8 cellular contexts compared by ENCODE assay signal in genomic region chr5:172881691-172882370, GRCh38. TPM values are rescaled to one million over a fixed set of nuclear protein-coding genes. Genes with fewer than 3 reads are reported as not detected.
DNase-seq lines count a peak whose midpoint lies in the region; ATAC-seq, FAIRE-seq and TF ChIP-seq lines count a peak whose summit lies in the region.

No MANE protein-coding gene starts in this region.

- TF ChIP-seq CTCF in brain microvascular endothelial cell (IDR thresholded peaks at IDR 0.05; ENCODE audit: low read depth, low read length, missing control alignments) (no peak), pancreas (IDR thresholded peaks at IDR 0.05) (no peak), foreskin keratinocyte (conservative IDR thresholded peaks at IDR 0.05) (no peak)

- H3K27me3 Mint-ChIP-seq in CD4-positive, CD25-positive, alpha-beta regulatory T cell: no peaks in the 10 kb centered on the region

- 88 to 89% methylated on average over 8 of the region's 8 CpGs for WGBS in pancreas, 2 donors

- H3K9me3 ChIP-seq in CD4-positive, CD25-positive, alpha-beta regulatory T cell (ENCODE audit: control insufficient read depth in 2 of 2, low read length in 2 of 2): no peaks in the 10 kb centered on the region
- no peaks in the 10 kb centered on the region for H3K9me3 ChIP-seq in pancreas
- no peaks in the 10 kb centered on the region for H3K9me3 ChIP-seq in Karpas-422 (ENCODE audit: low read length)

- H3K27ac Mint-ChIP-seq in CD4-positive, CD25-positive, alpha-beta regulatory T cell: peak overlapping the region in 2 of 3 donors; percentile 61 to 65

- peaks cover 19% of the 10 kb centered on the region for H3K36me3 Mint-ChIP-seq in CD4-positive, CD25-positive, alpha-beta regulatory T cell

- H3K4me3 ChIP-seq in CD4-positive, CD25-positive, alpha-beta regulatory T cell (ENCODE audit: low read depth, low read length): no peak overlapping the region
- H3K4me3 ChIP-seq in brain microvascular endothelial cell (ENCODE audit: low read depth, low read length) (no peak overlapping the region), pancreas (no peak overlapping the region), Karpas-422 (ENCODE audit: low read length) (no peak overlapping the region)

- peaks cover 0 to 1% (median 0%) of the 10 kb centered on the region in 7 donors for H3K9me3 Mint-ChIP-seq in CD4-positive, CD25-positive, alpha-beta regulatory T cell

- H3K9me2 ChIP-seq in Karpas-422 (replicated peaks; ENCODE audit: insufficient read depth, low read length): no peaks in the 10 kb centered on the region

- in situ Hi-C loops in brain microvascular endothelial cell (cut with HindIII; ENCODE audit: low pct_ligation_motif_present, low sequenced_read_pairs): no loop called here

- H3K4me3 Mint-ChIP-seq in CD4-positive, CD25-positive, alpha-beta regulatory T cell: no peak overlapping the region

- peak; percentile 52 to 57 for ATAC-seq in CD4-positive, CD25-positive, alpha-beta regulatory T cell (ENCODE audit: low read depth in 2 of 2)
- ATAC-seq in GM19438 (IDR thresholded peaks at IDR 0.05; ENCODE audit: low read depth, unreplicated experiment) (peak; percentile 65), HG03558 (IDR thresholded peaks at IDR 0.05; ENCODE audit: extremely low read depth, unreplicated experiment) (peak; percentile 45), pancreas (peak in 3 of 4 donors; percentile 51 to 66 (median 56)), foreskin keratinocyte (no peak)

- FAIRE-seq in pancreas (lab: Jason Lieb, UNC): no peak

- intact Hi-C loops in pancreas (cut with DNase I): no loop called here

- H3K27ac ChIP-seq in CD4-positive, CD25-positive, alpha-beta regulatory T cell (ENCODE audit: insufficient read depth, low read length, poor library complexity, severe bottlenecking): no peak overlapping the region
- H3K27ac ChIP-seq in brain microvascular endothelial cell (peak overlapping the region; percentile 90), pancreas (peak overlapping the region in 2 of 4 donors; percentile 50 to 53), Karpas-422 (ENCODE audit: low read length) (no peak overlapping the region), foreskin keratinocyte (no peak overlapping the region)

- H3K9ac ChIP-seq in Karpas-422 (ENCODE audit: low read length): no peak overlapping the region

- H3K79me2 ChIP-seq in Karpas-422 (ENCODE audit: low read length): peaks cover 21% of the 10 kb centered on the region

- H4K20me1 ChIP-seq in Karpas-422 (ENCODE audit: insufficient read depth, low read depth, low read length): no peaks in the 10 kb centered on the region

- no peaks in the 10 kb centered on the region for H3K36me3 ChIP-seq in CD4-positive, CD25-positive, alpha-beta regulatory T cell (ENCODE audit: control insufficient read depth, insufficient read depth, low read length)
- peaks cover 5% of the 10 kb centered on the region for H3K36me3 ChIP-seq in brain microvascular endothelial cell (replicated peaks)
- no peaks in the 10 kb centered on the region for H3K36me3 ChIP-seq in pancreas
- H3K36me3 ChIP-seq in Karpas-422 (ENCODE audit: insufficient read depth, low read length): no peaks in the 10 kb centered on the region

- H2AFZ ChIP-seq in Karpas-422 (ENCODE audit: low read length): no peak overlapping the region

- H3K4me2 ChIP-seq in Karpas-422 (ENCODE audit: low read depth, low read length, poor library complexity, severe bottlenecking): no peak overlapping the region

- H3K4me1 ChIP-seq in CD4-positive, CD25-positive, alpha-beta regulatory T cell (ENCODE audit: control insufficient read depth, insufficient read depth, low read length, poor library complexity, severe bottlenecking): no peaks in the 10 kb centered on the region
- no peaks in the 10 kb centered on the region for H3K4me1 ChIP-seq in pancreas
- H3K4me1 ChIP-seq in Karpas-422 (ENCODE audit: low read length): no peaks in the 10 kb centered on the region
- H3K4me1 ChIP-seq in foreskin keratinocyte: no peaks in the 10 kb centered on the region

- H3K4me1 Mint-ChIP-seq in CD4-positive, CD25-positive, alpha-beta regulatory T cell: peaks cover 0 to 20% (median 10%) of the 10 kb centered on the region in 4 donors

- no peaks in the 10 kb centered on the region for H3K27me3 ChIP-seq in CD4-positive, CD25-positive, alpha-beta regulatory T cell (ENCODE audit: control insufficient read depth, insufficient read depth, low read length)
- no peaks in the 10 kb centered on the region for H3K27me3 ChIP-seq in brain microvascular endothelial cell (replicated peaks)
- no peaks in the 10 kb centered on the region for H3K27me3 ChIP-seq in pancreas
- no peaks in the 10 kb centered on the region for H3K27me3 ChIP-seq in Karpas-422 (ENCODE audit: low read length)
- no peaks in the 10 kb centered on the region for H3K27me3 ChIP-seq in foreskin keratinocyte

- DNase-seq in CD4-positive, CD25-positive, alpha-beta regulatory T cell: no peak
- DNase-seq in brain microvascular endothelial cell: peak; percentile 96
- DNase-seq in pancreas: no peak
- no peak for DNase-seq in Karpas-422
- DNase-seq in foreskin keratinocyte: no peak
- no peak for DNase-seq in AML-193 (lab: John Stamatoyannopoulos, UW)

RNA-seq across cellular contexts. Expression of gene ERGIC1, which starts 47.8 kb away (rescaled TPM):
- total RNA-seq in CD4-positive, CD25-positive, alpha-beta regulatory T cell: 58.4 TPM
- polyA plus RNA-seq in CD4-positive, CD25-positive, alpha-beta regulatory T cell: 10 to 100 TPM; 15.7 to 20.2 (median 18.4) TPM
- 100 to 1,000 TPM in 1 of 6 donors, 10 to 100 TPM in 5; 58.3 to 101 (median 76.7) TPM for total RNA-seq in pancreas
- polyA plus RNA-seq in pancreas: 10 to 100 TPM; 54.8 to 60.3 TPM
- 54.4 and 67.2 TPM in 2 replicates for total RNA-seq in Karpas-422 (2014; rRNA removed; shearing (Covaris generic); ENCODE audit: low replicate concordance)
- 86.8 and 90.9 TPM in 2 replicates for total RNA-seq in foreskin keratinocyte
- 54.3 and 61.3 TPM in 2 replicates for polyA plus RNA-seq in foreskin keratinocyte
